In genomic region chr9:70421020-70421271, GRCh38 we compare ENCODE assay signal across 1 cellular context.
TF ChIP-seq lines count a peak whose summit lies in the region.

No MANE protein-coding gene starts in this region.

TF ChIP-seq in HepG2, 621 proteins besides CTCF, POLR2A, EP300 and RAD21 (continued from another document):
- TF ChIP-seq POGZ (CRISPR knock-in tag; IDR thresholded peaks at IDR 0.05) (peak; percentile 10; the same call in 1 of the 2 replicates), FOXC1 (CRISPR knock-in tag; IDR thresholded peaks at IDR 0.05; ENCODE audit: borderline replicate concordance) (0 out of 2 replicates have a peak, but pooled peaks have one; percentile 3), ZNF792 (CRISPR knock-in tag; IDR thresholded peaks at IDR 0.05) (no peak), ZBTB21 (CRISPR knock-in tag; IDR thresholded peaks at IDR 0.05) (0 out of 2 replicates have a peak, but pooled peaks have one; percentile 4), ZNF317 (CRISPR knock-in tag; IDR thresholded peaks at IDR 0.05) (peak; percentile 18; the same call in 1 of the 2 replicates), SNAPC5 (CRISPR knock-in tag; IDR thresholded peaks at IDR 0.05; ENCODE audit: borderline replicate concordance) (no peak), TAF1 (CRISPR knock-in tag; IDR thresholded peaks at IDR 0.05) (0 out of 2 replicates have a peak, but pooled peaks have one; percentile 17), SNAPC4 (CRISPR knock-in tag; IDR thresholded peaks at IDR 0.05) (0 out of 2 replicates have a peak, but pooled peaks have one; percentile 48), HHEX (CRISPR knock-in tag; IDR thresholded peaks at IDR 0.05) (no peak), PHF5A (CRISPR knock-in tag; IDR thresholded peaks at IDR 0.05; ENCODE audit: low read depth, unreplicated experiment) (no peak), STAT5B (CRISPR knock-in tag; IDR thresholded peaks at IDR 0.05) (no peak), ATF6 (CRISPR knock-in tag; conservative IDR thresholded peaks at IDR 0.05) (no peak), IRX3 (CRISPR knock-in tag; IDR thresholded peaks at IDR 0.05; ENCODE audit: borderline replicate concordance, low read depth) (no peak), ZBTB26 (CRISPR knock-in tag; IDR thresholded peaks at IDR 0.05; ENCODE audit: borderline replicate concordance) (0 out of 2 replicates have a peak, but pooled peaks have one; percentile 5), ZNF180 (CRISPR knock-in tag; IDR thresholded peaks at IDR 0.05; ENCODE audit: borderline replicate concordance, low read depth) (no peak), ZSCAN5A (CRISPR knock-in tag; IDR thresholded peaks at IDR 0.05; ENCODE audit: borderline replicate concordance) (no peak), POLR2G (IDR thresholded peaks at IDR 0.05; ENCODE audit: low read depth, low read length) (peak; percentile 75), HIC2 (CRISPR knock-in tag; IDR thresholded peaks at IDR 0.05; ENCODE audit: low read depth) (no peak), RARA (CRISPR knock-in tag; IDR thresholded peaks at IDR 0.05) (no peak), HIVEP1 (CRISPR knock-in tag; IDR thresholded peaks at IDR 0.05) (peak; percentile 1; the same call in 1 of the 2 replicates), MEIS2 (CRISPR knock-in tag; IDR thresholded peaks at IDR 0.05) (no peak), NONO (IDR thresholded peaks at IDR 0.05) (no peak), NONO (CRISPR knock-in tag; conservative IDR thresholded peaks at IDR 0.05) (no peak), ZNF224 (CRISPR knock-in tag; IDR thresholded peaks at IDR 0.05) (peak; percentile 41; the same call in 1 of the 2 replicates), ZNF235 (CRISPR knock-in tag; IDR thresholded peaks at IDR 0.05; ENCODE audit: borderline replicate concordance) (no peak)
